Comparison of ENCODE assay signal across 7 cellular contexts in the genomic region with DNA sequence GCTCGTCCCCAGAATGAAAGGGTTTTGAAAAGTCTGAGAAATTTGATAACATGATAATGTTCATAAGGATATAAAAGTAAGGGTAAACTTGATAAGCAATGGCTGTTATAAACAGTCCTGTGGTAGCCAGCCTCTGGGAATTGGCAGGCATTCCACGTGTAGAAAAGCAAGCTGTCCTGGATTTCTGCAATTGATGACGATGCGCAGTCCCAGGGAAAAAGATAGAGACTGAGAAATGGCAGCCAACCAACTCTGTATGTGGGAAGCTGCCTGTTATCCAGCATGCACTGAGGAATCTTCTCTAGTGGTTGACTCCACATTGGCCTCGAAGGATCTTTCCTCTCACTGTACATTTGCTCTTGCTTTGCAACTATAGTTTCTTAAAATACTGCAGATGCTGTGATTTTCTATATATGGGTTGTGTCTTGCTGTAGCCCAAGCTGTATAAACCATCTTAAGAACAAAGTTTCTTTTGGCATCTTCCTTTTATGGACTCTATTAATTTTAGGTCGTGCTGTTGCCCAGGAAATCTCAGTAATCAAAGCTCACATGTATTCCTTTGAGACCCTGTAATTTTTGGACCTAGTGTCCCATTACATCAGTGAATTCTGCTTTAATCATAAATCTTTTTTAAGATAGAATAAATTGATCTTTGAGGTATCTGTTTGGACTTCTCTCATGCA.
DNase-seq lines count a peak whose midpoint lies in the region; ATAC-seq, FAIRE-seq and TF ChIP-seq lines count a peak whose summit lies in the region.
"Not testable (repeated sequence)": the region's sequence is repeated elsewhere in the genome, so short reads cannot be mapped to it uniquely, and the experiment has no call there.

No MANE protein-coding gene starts in this region.

- not testable (repeated sequence) for TF ChIP-seq EP300 in ovary (IDR thresholded peaks at IDR 0.05); stomach (IDR thresholded peaks at IDR 0.05)

- not testable (repeated sequence) for H3K4me3 ChIP-seq in adrenal gland, dorsolateral prefrontal cortex, lower lobe of right lung, ovary, stomach

- 74 to 80% (median 76%) methylated on average over 6 of the region's 6 CpGs for WGBS in adrenal gland, 4 donors
- 3 to 9% (median 5%) methylated on average over 6 of the region's 6 CpGs for WGBS in ovary, 3 donors
- WGBS in stomach, 5 donors, result 39 to 55% (median 52%) methylated on average over 6 of the region's 6 CpGs

- not testable (repeated sequence) for DNase-seq in H54 (ENCODE audit: insufficient read length, low spot score); lower lobe of right lung; stomach
- DNase-seq in adrenal gland (peak in 6 of 7 donors; percentile 12 to 70 (median 28)), dorsolateral prefrontal cortex (peak in 7 of 10 donors; percentile 31 to 76 (median 44)), left ventricle myocardium superior (peak; percentile 65), ovary (peak; percentile 63 to 82 (median 78))

- not testable (repeated sequence) for H3K9me3 ChIP-seq in adrenal gland (replicated peaks in 1 of 3); lower lobe of right lung; ovary; stomach

- H3K36me3 ChIP-seq in adrenal gland (replicated peaks in 1 of 2); lower lobe of right lung; ovary: not testable (repeated sequence)
- H3K36me3 ChIP-seq in stomach, result peaks cover 0 to 32% (median 16%) of the 10 kb centered on the region in 4 donors

- TF ChIP-seq CTCF in adrenal gland (IDR thresholded peaks at IDR 0.05); dorsolateral prefrontal cortex (IDR thresholded peaks at IDR 0.05 in 54 of 56, conservative IDR thresholded peaks at IDR 0.05 in 2 of 56; ENCODE audit: low read depth in 1 of 56, partially characterized antibody in 56 of 56); lower lobe of right lung (IDR thresholded peaks at IDR 0.05); ovary (IDR thresholded peaks at IDR 0.05); stomach (IDR thresholded peaks at IDR 0.05): not testable (repeated sequence)

- H3K27me3 ChIP-seq in adrenal gland; dorsolateral prefrontal cortex; lower lobe of right lung (ENCODE audit: low read depth); ovary; stomach: not testable (repeated sequence)

- ATAC-seq in left ventricle myocardium superior, result peak; percentile 80
- ATAC-seq in lower lobe of right lung, result peak in 1 of 2 donors; percentile 41

- peak overlapping the region in 2 of 5 donors; percentile 49 to 58 for H3K27ac ChIP-seq in adrenal gland
- peak overlapping the region in 46 of 59 donors; percentile 5 to 80 (median 58) for H3K27ac ChIP-seq in dorsolateral prefrontal cortex
- H3K27ac ChIP-seq in lower lobe of right lung, result peak overlapping the region; percentile 50
- H3K27ac ChIP-seq in ovary, result peak overlapping the region; percentile 32 to 83
- H3K27ac ChIP-seq in stomach, result peak overlapping the region; percentile 58 to 87 (median 69)

- intact Hi-C loops in adrenal gland (cut with DNase I) (loop anchor here in 1 of 2 donors (10.0 kb wide), 1 partner anchor 69 kb away; no protein-coding TSS in a partner anchor), dorsolateral prefrontal cortex (cut with DNase I) (loop anchor here in 1 of 2 donors (10.0 kb wide), 1 partner anchor 69 kb away; no protein-coding TSS in a partner anchor), left ventricle myocardium superior (cut with micrococcal nuclease) (loop anchor here (10.0 kb wide), 1 partner anchor 59 kb away; no protein-coding TSS in a partner anchor), ovary (cut with DNase I) (loop anchor here (10.0 kb wide), 3 partner anchors 59 to 89 kb away; no protein-coding TSS in a partner anchor)
- intact Hi-C loops in lower lobe of right lung (cut with DNase I); stomach (cut with DNase I; ENCODE audit: low total_unique reads): not testable (repeated sequence)

- not testable (repeated sequence) for H3K4me1 ChIP-seq in adrenal gland (replicated peaks in 1 of 2); lower lobe of right lung; ovary (ENCODE audit: insufficient read depth)
- H3K4me1 ChIP-seq in stomach, result peaks cover 0 to 20% (median 8%) of the 10 kb centered on the region in 4 donors

- TF ChIP-seq POLR2A in H54 (IDR thresholded peaks at IDR 0.05; ENCODE audit: low read depth, low read length); adrenal gland (IDR thresholded peaks at IDR 0.05); ovary (IDR thresholded peaks at IDR 0.05); stomach (IDR thresholded peaks at IDR 0.05): not testable (repeated sequence)

- FAIRE-seq in H54 (lab: Jason Lieb, UNC), result peak; percentile 79
